Comparison of ENCODE assay signal across 2 cellular contexts in genomic region chr5:6586647-6587042, GRCh38.
TF ChIP-seq lines count a peak whose summit lies in the region.

No MANE protein-coding gene starts in this region.

TF ChIP-seq in liver, 16 proteins besides CTCF, POLR2A, EP300 and RAD21:
- no peak for TF ChIP-seq YY1 (IDR thresholded peaks at IDR 0.05)
- TF ChIP-seq EGR1 (IDR thresholded peaks at IDR 0.05; ENCODE audit: low read depth in 2 of 2) = no peak
- no peak for TF ChIP-seq JUND (IDR thresholded peaks at IDR 0.05)
- no peak for TF ChIP-seq REST (IDR thresholded peaks at IDR 0.05)
- no peak for TF ChIP-seq HNF4A (conservative IDR thresholded peaks at IDR 0.05)
- no peak for TF ChIP-seq GABPA (IDR thresholded peaks at IDR 0.05 in 1 of 2, conservative IDR thresholded peaks at IDR 0.05 in 1 of 2)
- TF ChIP-seq FOXA1 (IDR thresholded peaks at IDR 0.05) = no peak
- TF ChIP-seq ATF3 (IDR thresholded peaks at IDR 0.05) = no peak
- TF ChIP-seq FOXA2 (IDR thresholded peaks at IDR 0.05) = no peak
- no peak for TF ChIP-seq TAF1 (conservative IDR thresholded peaks at IDR 0.05)
- no peak for TF ChIP-seq HNF4G (IDR thresholded peaks at IDR 0.05)
- TF ChIP-seq ZBTB33 (IDR thresholded peaks at IDR 0.05) = no peak
- TF ChIP-seq NR2F2 (IDR thresholded peaks at IDR 0.05) = no peak
- TF ChIP-seq RXRA (IDR thresholded peaks at IDR 0.05) = no peak

TF ChIP-seq in HepG2, 621 proteins besides CTCF, POLR2A, EP300 and RAD21 (continued from another document):
- TF ChIP-seq NFYB (CRISPR knock-in tag; IDR thresholded peaks at IDR 0.05) (no peak), E2F5 (CRISPR knock-in tag; conservative IDR thresholded peaks at IDR 0.05) (no peak), TCF7L2 (IDR thresholded peaks at IDR 0.05; ENCODE audit: low read depth, low read length) (no peak), IRF2 (CRISPR knock-in tag; IDR thresholded peaks at IDR 0.05) (no peak), ISX (CRISPR knock-in tag; conservative IDR thresholded peaks at IDR 0.05) (no peak), CREM (IDR thresholded peaks at IDR 0.05) (no peak), CREM (CRISPR knock-in tag; IDR thresholded peaks at IDR 0.05) (no peak), ZNF275 (CRISPR knock-in tag; IDR thresholded peaks at IDR 0.05; ENCODE audit: borderline replicate concordance) (no peak), HMG20A (CRISPR knock-in tag; IDR thresholded peaks at IDR 0.05; ENCODE audit: borderline replicate concordance) (no peak), MED13 (CRISPR knock-in tag; IDR thresholded peaks at IDR 0.05) (no peak), NFE2L1 (CRISPR knock-in tag; IDR thresholded peaks at IDR 0.05; ENCODE audit: borderline replicate concordance) (no peak), HOXA3 (CRISPR knock-in tag; IDR thresholded peaks at IDR 0.05) (no peak), FOXA3 (CRISPR knock-in tag; IDR thresholded peaks at IDR 0.05) (no peak), PHB2 (IDR thresholded peaks at IDR 0.05; ENCODE audit: partially characterized antibody) (no peak), AKAP8 (CRISPR knock-in tag; IDR thresholded peaks at IDR 0.05) (no peak), THAP7 (CRISPR knock-in tag; IDR thresholded peaks at IDR 0.05) (no peak), ZNF10 (CRISPR knock-in tag; IDR thresholded peaks at IDR 0.05; ENCODE audit: borderline replicate concordance, low read depth) (no peak), TAF1 (CRISPR knock-in tag; IDR thresholded peaks at IDR 0.05) (no peak), ZNF605 (CRISPR knock-in tag; IDR thresholded peaks at IDR 0.05) (no peak), DZIP1 (CRISPR knock-in tag; IDR thresholded peaks at IDR 0.05) (no peak)
